ENCODE assay signal across 8 cellular contexts in the genomic region with DNA sequence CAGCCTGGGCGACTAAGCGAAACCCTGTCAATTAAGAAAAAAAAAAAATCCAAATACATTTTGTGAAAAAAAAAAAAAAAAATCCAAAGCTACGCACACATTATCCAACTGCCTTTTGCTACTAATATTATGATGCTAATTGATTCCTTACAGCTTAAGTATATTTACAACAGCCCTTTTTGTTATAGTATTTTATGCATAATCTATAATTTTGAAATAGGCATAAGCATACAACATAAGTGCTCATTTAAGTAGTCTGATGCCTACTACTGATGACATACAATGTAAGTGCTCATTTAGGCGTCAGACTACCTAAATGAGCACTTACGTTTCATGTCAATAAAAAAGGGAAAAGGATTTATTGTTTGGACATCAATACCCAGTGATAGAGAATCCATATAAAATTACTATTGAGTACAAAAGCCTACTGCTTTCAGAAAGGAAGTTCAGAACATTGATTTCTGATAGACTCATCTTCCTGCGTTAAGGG. TPM values are rescaled to one million over a fixed set of nuclear protein-coding genes. Genes with fewer than 3 reads are reported as not detected.
DNase-seq lines count a peak whose midpoint lies in the region; ATAC-seq lines count a peak whose summit lies in the region.

No MANE protein-coding gene starts in this region.

- no peak overlapping the region for H3K18ac ChIP-seq in neuronal stem cell (ENCODE audit: low read length)

- peaks cover 23 to 38% (median 34%) of the 10 kb centered on the region in 11 experiments for H3K36me3 ChIP-seq in BLaER1 treated with 17β-estradiol and CSF1 and Interleukin-3, amounts not matched to agents 10 nM and 100 nM
- H3K36me3 ChIP-seq in MG63 (peaks cover 18% of the 10 kb centered on the region), ectodermal cell (ENCODE audit: control insufficient read depth, insufficient read depth, low read length) (no peaks in the 10 kb centered on the region), neuronal stem cell (replicated peaks in 1 of 2; ENCODE audit: control insufficient read depth in 2 of 2, insufficient read depth in 2 of 2, low read length in 2 of 2) (peaks cover 0 to 14% of the 10 kb centered on the region in 2 donors)

- ATAC-seq in HG03469 (IDR thresholded peaks at IDR 0.05; ENCODE audit: unreplicated experiment), result no peak

- no peak overlapping the region for H2AK5ac ChIP-seq in neuronal stem cell (ENCODE audit: low read depth, low read length)

- peak overlapping the region in 2 of 10 experiments; percentile 97 to 99; a peak in 1 of 20 replicates for H3K4me3 ChIP-seq in BLaER1 treated with 17β-estradiol and CSF1 and Interleukin-3, amounts not matched to agents 10 nM and 100 nM
- H3K4me3 ChIP-seq in MG63 (peak overlapping the region; percentile 93), ectodermal cell (ENCODE audit: insufficient read depth, low read depth, low read length) (peak overlapping the region; percentile 85), neuronal stem cell (ENCODE audit: low read length in 2 of 2) (peak overlapping the region in 1 of 2 donors; percentile 79)

- peak overlapping the region; percentile 53 for H3K23ac ChIP-seq in neuronal stem cell (ENCODE audit: low read depth, low read length, poor library complexity)

- H2BK15ac ChIP-seq in neuronal stem cell (ENCODE audit: low read length), result no peak overlapping the region

- no peak overlapping the region for H3K4ac ChIP-seq in neuronal stem cell (ENCODE audit: low read length)

- H2BK12ac ChIP-seq in neuronal stem cell (ENCODE audit: low read length), result no peak overlapping the region

- DNase-seq in MG63, result no peak
- no peak for DNase-seq in neuronal stem cell (ENCODE audit: low spot score)
- DNase-seq in AG08395 (ENCODE audit: low spot score), result no peak
- DNase-seq in G401 (ENCODE audit: low spot score), result no peak
- DNase-seq in stimulated activated CD4-positive, alpha-beta T cell treated with anti-CD3 and anti-CD28 coated beads, Interleukin-4, amount 100 ng/mL, for 24 hours, result no peak

- H2BK120ac ChIP-seq in neuronal stem cell (ENCODE audit: low read depth, low read length), result no peak overlapping the region

- peak overlapping the region; percentile 99 to 100 (median 100) for H3K27ac ChIP-seq in BLaER1 treated with 17β-estradiol and CSF1 and Interleukin-3, amounts not matched to agents 10 nM and 100 nM
- no peak overlapping the region for H3K27ac ChIP-seq in ectodermal cell (ENCODE audit: insufficient read depth, low read depth, low read length, poor library complexity, severe bottlenecking)
- H3K27ac ChIP-seq in neuronal stem cell (replicated peaks; ENCODE audit: low read length), result no peak overlapping the region

- in situ Hi-C loops in G401 (cut with HindIII; ENCODE audit: low sequenced_read_pairs), result no loop called here

- H2AFZ ChIP-seq in neuronal stem cell (ENCODE audit: low read length), result peak overlapping the region; percentile 98

- 99 to 100% methylated on average over 5 of the region's 6 CpGs for WGBS in ectodermal cell, 2 experiments
- no CpG with 5 or more reads among the region's 6 CpGs for WGBS in neuronal stem cell (ENCODE audit: extremely low coverage in 2 of 2, insufficient read length in 2 of 2, insufficient replicate concordance in 1 of 2), 2 donors

- H3K4me2 ChIP-seq in BLaER1 treated with 17β-estradiol and CSF1 and Interleukin-3, amounts not matched to agents 10 nM and 100 nM, result peak overlapping the region; percentile 47 to 95 (median 78); a peak in 21 of 22 replicates
- no peak overlapping the region for H3K4me2 ChIP-seq in neuronal stem cell (ENCODE audit: insufficient read depth, low read length, poor library complexity, severe bottlenecking)

- no peak overlapping the region for H4K91ac ChIP-seq in neuronal stem cell (ENCODE audit: low read depth, low read length, poor library complexity)

- H3K27me3 ChIP-seq in BLaER1 treated with 17β-estradiol and CSF1 and Interleukin-3, amounts not matched to agents 10 nM and 100 nM, result no peaks in the 10 kb centered on the region
- no peaks in the 10 kb centered on the region for H3K27me3 ChIP-seq in MG63
- H3K27me3 ChIP-seq in ectodermal cell (ENCODE audit: control insufficient read depth, insufficient read depth, low read length, poor library complexity, severe bottlenecking), result peaks cover 12% of the 10 kb centered on the region
- peaks cover 0 to 13% (median 0%) of the 10 kb centered on the region in 3 experiments for H3K27me3 ChIP-seq in neuronal stem cell (ENCODE audit: control insufficient read depth in 3 of 3, insufficient read depth in 3 of 3, low read depth in 1 of 3, low read length in 3 of 3)

- peaks cover 33 to 52% (median 43%) of the 10 kb centered on the region in 10 experiments for H3K4me1 ChIP-seq in BLaER1 treated with 17β-estradiol and CSF1 and Interleukin-3, amounts not matched to agents 10 nM and 100 nM
- no peaks in the 10 kb centered on the region for H3K4me1 ChIP-seq in ectodermal cell (ENCODE audit: control insufficient read depth, insufficient read depth, low read length)
- H3K4me1 ChIP-seq in neuronal stem cell (ENCODE audit: control insufficient read depth in 2 of 2, insufficient read depth in 1 of 2, low read depth in 1 of 2, low read length in 2 of 2), result peaks cover 8 to 9% of the 10 kb centered on the region in 2 donors

- H3K14ac ChIP-seq in neuronal stem cell (ENCODE audit: low read length), result no peak overlapping the region

- no peak overlapping the region for H2BK5ac ChIP-seq in neuronal stem cell (ENCODE audit: low read length)

- peaks cover 24 to 35% (median 31%) of the 10 kb centered on the region in 11 experiments for H4K20me1 ChIP-seq in BLaER1 treated with 17β-estradiol and CSF1 and Interleukin-3, amounts not matched to agents 10 nM and 100 nM

- peaks cover 3% of the 10 kb centered on the region for H3K79me1 ChIP-seq in neuronal stem cell (ENCODE audit: low read depth, low read length)

- no peak overlapping the region for H4K8ac ChIP-seq in neuronal stem cell (ENCODE audit: low read depth, low read length)

- H3K9me3 ChIP-seq in BLaER1 treated with 17β-estradiol and CSF1 and Interleukin-3, amounts not matched to agents 10 nM and 100 nM (replicated peaks in 1 of 11), result peaks cover 0 to 8% (median 0%) of the 10 kb centered on the region in 11 experiments; a peak in 6 of 22 replicates
- H3K9me3 ChIP-seq in MG63 (no peaks in the 10 kb centered on the region), ectodermal cell (ENCODE audit: control insufficient read depth, low read length) (no peaks in the 10 kb centered on the region), neuronal stem cell (replicated peaks in 1 of 2; ENCODE audit: control insufficient read depth in 2 of 2, insufficient read depth in 1 of 2, low read depth in 1 of 2, low read length in 2 of 2) (no peaks in the 10 kb centered on the region)

- H3K9ac ChIP-seq in BLaER1 treated with 17β-estradiol and CSF1 and Interleukin-3, amounts not matched to agents 10 nM and 100 nM, result peak overlapping the region; percentile 98 to 100 (median 99); a peak in 21 of 22 replicates
- no peak overlapping the region for H3K9ac ChIP-seq in neuronal stem cell (ENCODE audit: low read depth, low read length, poor library complexity)

RNA-seq across cellular contexts. Expression of a gene that starts 0.8 kb away (rescaled TPM):
- 33.8 and 34.5 TPM in 2 replicates for total RNA-seq in MG63 (2014; rRNA removed; shearing (Covaris generic); ENCODE audit: low replicate concordance)
- 23.9 TPM for polyA plus RNA-seq in ectodermal cell (2013, experiment 1 of 4)
- polyA plus RNA-seq in ectodermal cell (2013, experiment 2 of 4), result 26.6 TPM
- 28.2 TPM for polyA plus RNA-seq in ectodermal cell (2013, experiment 3 of 4)
- 24.9 TPM for polyA plus RNA-seq in ectodermal cell (2013, experiment 4 of 4)
- polyA plus RNA-seq in neuronal stem cell (2013, experiment 1 of 2), result 16.8 TPM
- 17.8 TPM for polyA plus RNA-seq in neuronal stem cell (2013, experiment 2 of 2)
- total RNA-seq in G401 (2014; rRNA removed; shearing (Covaris generic)), result 21.7 and 26.7 TPM in 2 replicates

RNA-seq across cellular contexts. Expression of a gene that starts 56.6 kb away (rescaled TPM):
- total RNA-seq in MG63 (2014; rRNA removed; shearing (Covaris generic); ENCODE audit: low replicate concordance), result 52.6 and 64.1 TPM in 2 replicates
- polyA plus RNA-seq in ectodermal cell (2013, experiment 1 of 4), result 53.0 TPM
- 50.3 TPM for polyA plus RNA-seq in ectodermal cell (2013, experiment 2 of 4)
- polyA plus RNA-seq in ectodermal cell (2013, experiment 3 of 4), result 45.1 TPM
- polyA plus RNA-seq in ectodermal cell (2013, experiment 4 of 4), result 47.3 TPM
- 38.9 TPM for polyA plus RNA-seq in neuronal stem cell (2013, experiment 1 of 2)
- polyA plus RNA-seq in neuronal stem cell (2013, experiment 2 of 2), result 39.3 TPM
- total RNA-seq in G401 (2014; rRNA removed; shearing (Covaris generic)), result 82.5 and 89.0 TPM in 2 replicates

Comparison
In these comparisons a context has a peak if more than half of its experiments do, and no peak if none do; other contexts are left out.
1. H3K27ac ChIP-seq: peak in BLaER1 treated with 17β-estradiol and CSF1 and Interleukin-3, amounts not matched to agents 10 nM and 100 nM (11 of 11); none in ectodermal cell (single experiment) and neuronal stem cell (single experiment).